In the genomic region with DNA sequence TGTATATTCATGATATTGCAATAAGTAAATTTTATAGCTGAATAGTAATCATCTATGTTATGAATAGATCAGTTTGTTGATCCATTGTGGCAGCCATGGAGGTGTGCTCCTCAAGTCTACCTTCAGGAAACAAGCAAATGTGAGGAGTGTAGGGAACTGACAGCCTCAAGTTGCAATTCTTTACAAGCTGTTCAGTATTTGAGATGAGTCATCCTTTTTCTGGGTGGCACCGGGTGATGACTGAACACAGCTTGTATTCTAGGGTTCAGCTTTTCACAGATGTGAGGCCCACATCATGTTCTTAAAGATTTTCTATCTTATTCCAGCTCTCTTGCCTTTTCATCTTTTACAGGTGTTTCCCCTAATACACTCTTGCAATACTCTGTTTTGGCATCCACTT, we compare ENCODE assay signal across 28 cellular contexts.
A peak's percentile ranks its signal among the peaks of the same experiment; 100 is the strongest.
DNase-seq lines count a peak whose midpoint lies in the region; ATAC-seq and TF ChIP-seq lines count a peak whose summit lies in the region.
"Had no signal": no experiment of that assay in that cellular context is flagged by ENCODE, and none has a peak within 500 bp of the region (broad histone marks: within the 10 kb centered on the region; RNA-seq: fewer than 3 reads in every experiment).

No MANE protein-coding gene starts in this region.

- H3K36me3 ChIP-seq in mesenchymal stem cell (ENCODE audit: control insufficient read depth in 1 of 2, insufficient read depth in 2 of 2, low read depth in 1 of 2, low read length in 2 of 2), result no peaks in the 10 kb centered on the region
- H3K36me3 ChIP-seq: BLaER1, Peyer's patch, sigmoid colon, transverse colon had no signal

- H3K4me2 ChIP-seq in mesenchymal stem cell (ENCODE audit: low read length, poor library complexity, severe bottlenecking), result no peak overlapping the region
- H3K4me2 ChIP-seq: BLaER1 had no signal

- WGBS in mesenchymal stem cell, result 67% methylated on average over 1 of the region's 1 CpG

- H3K27me3 ChIP-seq in mesenchymal stem cell (ENCODE audit: control insufficient read depth in 1 of 2, insufficient read depth in 1 of 2, low read length in 2 of 2), result no peaks in the 10 kb centered on the region
- H3K27me3 ChIP-seq: BLaER1, Peyer's patch, sigmoid colon, transverse colon had no signal

- no peak overlapping the region for H3K14ac ChIP-seq in mesenchymal stem cell (ENCODE audit: low read length in 2 of 2)

- no peak overlapping the region for H2BK12ac ChIP-seq in mesenchymal stem cell (ENCODE audit: low read length in 2 of 2)

- TF ChIP-seq CTCF in cardiac fibroblast (IDR thresholded peaks at IDR 0.05; ENCODE audit: low read depth, low read length), result no peak

- H2AFZ ChIP-seq in mesenchymal stem cell (ENCODE audit: low read depth, low read length), result no peak overlapping the region
- H2AFZ ChIP-seq: parathyroid adenoma had no signal

- no peak overlapping the region for H4K91ac ChIP-seq in mesenchymal stem cell (ENCODE audit: low read length)

- H2BK15ac ChIP-seq in mesenchymal stem cell (ENCODE audit: low read depth, poor library complexity, severe bottlenecking), result no peak overlapping the region

- DNase-seq in HCEC 1CT, result peak; percentile 78
- peak; percentile 10 for DNase-seq in NCI-H226
- DNase-seq in cardiac fibroblast (ENCODE audit: low read depth in 2 of 2), result peak; percentile 1 to 41
- peak; percentile 25 for DNase-seq in mesenchymal stem cell
- DNase-seq in natural killer cell treated with Interleukin-12 subunit alpha and Interleukin-12 subunit beta and Interleukin-15 and Interleukin-18, amount 100 ng/mL, for 72 hours (ENCODE audit: low spot score), result no peak
- DNase-seq in effector memory CD8-positive, alpha-beta T cell, result no peak
- DNase-seq: activated CD4-positive, CD25-positive, alpha-beta regulatory T cell; activated CD8-positive, alpha-beta T cell treated with anti-CD3 and anti-CD28 coated beads for 36 hours; activated naive CD4-positive, alpha-beta T cell treated with Interleukin-2 at 50 U/mL for 16 hours; activated T-cell treated with anti-CD3 and anti-CD28 coated beads, Interleukin-2, amount 50 U/mL, for 24 hours; anterior cingulate cortex; endodermal cell; foreskin melanocyte; KG1; left cardiac atrium; natural killer cell; NCI-H1105; NCI-H2081; NCI-H774; Peyer's patch; sigmoid colon; stimulated activated naive CD4-positive, alpha-beta T cell; T-helper 9 cell; transverse colon had no signal

- H2BK5ac ChIP-seq in mesenchymal stem cell (ENCODE audit: low read depth, low read length, poor library complexity, severe bottlenecking), result no peak overlapping the region

- no peaks in the 10 kb centered on the region for H3K4me1 ChIP-seq in mesenchymal stem cell (ENCODE audit: control insufficient read depth, insufficient read depth, low read depth, low read length)
- H3K4me1 ChIP-seq: BLaER1, parathyroid adenoma, Peyer's patch, sigmoid colon, transverse colon had no signal

- no peak overlapping the region for H3K4me3 Mint-ChIP-seq in natural killer cell treated with Interleukin-12 subunit alpha and Interleukin-12 subunit beta and Interleukin-15 and Interleukin-18, amount 100 ng/mL, for 72 hours
- H3K4me3 Mint-ChIP-seq in effector memory CD8-positive, alpha-beta T cell, result no peak overlapping the region
- H3K4me3 Mint-ChIP-seq: activated CD8-positive, alpha-beta T cell treated with anti-CD3 and anti-CD28 coated beads for 36 hours; activated T-cell treated with anti-CD3 and anti-CD28 coated beads, Interleukin-2, amount 50 U/mL, for 24 hours; endodermal cell; natural killer cell had no signal

- H3K9me3 Mint-ChIP-seq in natural killer cell treated with Interleukin-12 subunit alpha and Interleukin-12 subunit beta and Interleukin-15 and Interleukin-18, amount 100 ng/mL, for 72 hours, result peaks cover 17% of the 10 kb centered on the region
- H3K9me3 Mint-ChIP-seq in effector memory CD8-positive, alpha-beta T cell, result peaks cover 0 to 2% of the 10 kb centered on the region in 2 donors

- no peak overlapping the region for H2AK5ac ChIP-seq in mesenchymal stem cell (ENCODE audit: low read length, severe bottlenecking)

- no peak overlapping the region for H3K4ac ChIP-seq in mesenchymal stem cell (ENCODE audit: low read depth in 1 of 2, low read length in 2 of 2)

- H3K23ac ChIP-seq in mesenchymal stem cell (ENCODE audit: low read length in 2 of 2), result no peak overlapping the region

- peaks cover 9% of the 10 kb centered on the region for H3K36me3 Mint-ChIP-seq in natural killer cell treated with Interleukin-12 subunit alpha and Interleukin-12 subunit beta and Interleukin-15 and Interleukin-18, amount 100 ng/mL, for 72 hours
- H3K36me3 Mint-ChIP-seq in effector memory CD8-positive, alpha-beta T cell (ENCODE audit: insufficient read depth), result no peaks in the 10 kb centered on the region

- no peaks in the 10 kb centered on the region for H3K27me3 Mint-ChIP-seq in natural killer cell treated with Interleukin-12 subunit alpha and Interleukin-12 subunit beta and Interleukin-15 and Interleukin-18, amount 100 ng/mL, for 72 hours
- H3K27me3 Mint-ChIP-seq in effector memory CD8-positive, alpha-beta T cell, result no peaks in the 10 kb centered on the region
- H3K27me3 Mint-ChIP-seq: activated CD8-positive, alpha-beta T cell treated with anti-CD3 and anti-CD28 coated beads for 36 hours; activated T-cell treated with anti-CD3 and anti-CD28 coated beads, Interleukin-2, amount 50 U/mL, for 24 hours had no signal

- no peak for ATAC-seq in natural killer cell treated with Interleukin-12 subunit alpha and Interleukin-12 subunit beta and Interleukin-15 and Interleukin-18, amount 100 ng/mL, for 72 hours
- ATAC-seq in SK-N-SH treated with all-trans-retinoic acid at 6 μM for 48 hours, result no peak
- no peak for ATAC-seq in effector memory CD8-positive, alpha-beta T cell (replicated peaks)
- ATAC-seq: activated CD8-positive, alpha-beta T cell treated with anti-CD3 and anti-CD28 coated beads for 36 hours; left cardiac atrium; natural killer cell had no signal

- H4K8ac ChIP-seq in mesenchymal stem cell (ENCODE audit: low read length), result no peak overlapping the region

- H3K9me3 ChIP-seq in mesenchymal stem cell (ENCODE audit: control insufficient read depth, low read length), result peaks cover 31% of the 10 kb centered on the region
- H3K9me3 ChIP-seq: Peyer's patch, sigmoid colon, transverse colon had no signal

- H3K27ac Mint-ChIP-seq in natural killer cell treated with Interleukin-12 subunit alpha and Interleukin-12 subunit beta and Interleukin-15 and Interleukin-18, amount 100 ng/mL, for 72 hours, result no peak overlapping the region
- no peak overlapping the region for H3K27ac Mint-ChIP-seq in effector memory CD8-positive, alpha-beta T cell
- H3K27ac Mint-ChIP-seq: activated CD8-positive, alpha-beta T cell treated with anti-CD3 and anti-CD28 coated beads for 36 hours; activated T-cell treated with anti-CD3 and anti-CD28 coated beads, Interleukin-2, amount 50 U/mL, for 24 hours; endodermal cell; natural killer cell had no signal

- H3K9ac ChIP-seq in mesenchymal stem cell (ENCODE audit: low read length), result no peak overlapping the region
- H3K9ac ChIP-seq: BLaER1, parathyroid adenoma had no signal

- H3K4me1 Mint-ChIP-seq in natural killer cell treated with Interleukin-12 subunit alpha and Interleukin-12 subunit beta and Interleukin-15 and Interleukin-18, amount 100 ng/mL, for 72 hours (ENCODE audit: low read depth in 2 of 2), result no peaks in the 10 kb centered on the region
- H3K4me1 Mint-ChIP-seq in effector memory CD8-positive, alpha-beta T cell (ENCODE audit: low read depth in 2 of 2), result no peaks in the 10 kb centered on the region
- H3K4me1 Mint-ChIP-seq: endodermal cell, natural killer cell had no signal

- H3K27ac ChIP-seq in mesenchymal stem cell (ENCODE audit: low read length, poor library complexity, severe bottlenecking), result no peak overlapping the region
- H3K27ac ChIP-seq: BLaER1, parathyroid adenoma, Peyer's patch, sigmoid colon, transverse colon had no signal

- no peak overlapping the region for H3K18ac ChIP-seq in mesenchymal stem cell (ENCODE audit: low read depth in 1 of 2, low read length in 2 of 2)

- no peaks in the 10 kb centered on the region for H3K79me1 ChIP-seq in mesenchymal stem cell (replicated peaks; ENCODE audit: low read length, poor library complexity, severe bottlenecking)

- H3K4me3 ChIP-seq in cardiac fibroblast (replicated peaks in 1 of 2; ENCODE audit: low read depth in 2 of 2, low read length in 2 of 2) (no peak overlapping the region), mesenchymal stem cell (ENCODE audit: insufficient read depth in 1 of 2, low read depth in 1 of 2, low read length in 2 of 2) (no peak overlapping the region)
- H3K4me3 ChIP-seq: BLaER1, Peyer's patch, sigmoid colon, SK-N-MC, transverse colon had no signal

- no peak overlapping the region for H2BK120ac ChIP-seq in mesenchymal stem cell (ENCODE audit: low read depth, low read length)

TF ChIP-seq in SK-N-SH treated with all-trans-retinoic acid at 6 μM for 48 hours, 23 proteins besides CTCF, POLR2A, EP300 and RAD21:
- TF ChIP-seq PPARA (CRISPR knock-in tag; IDR thresholded peaks at IDR 0.05; ENCODE audit: borderline replicate concordance), result no peak

Comparison
In these comparisons a context has a peak if more than half of its experiments do, and no peak if none do; other contexts are left out.
1. DNase-seq: peak in HCEC 1CT (single experiment), NCI-H226 (single experiment), cardiac fibroblast (2 of 2) and mesenchymal stem cell (single experiment); none in natural killer cell treated with Interleukin-12 subunit alpha and Interleukin-12 subunit beta and Interleukin-15 and Interleukin-18, amount 100 ng/mL, for 72 hours (single experiment) and effector memory CD8-positive, alpha-beta T cell (0 of 3).